Comparison of ENCODE assay signal across 15 cellular contexts in genomic region chr20:9488063-9488462, GRCh38. TPM values are rescaled to one million over a fixed set of nuclear protein-coding genes. Genes with fewer than 3 reads are reported as not detected.
"Had no signal": no experiment of that assay in that cellular context is flagged by ENCODE, and none has a peak within 500 bp of the region (broad histone marks: within the 10 kb centered on the region; RNA-seq: fewer than 3 reads in every experiment).

No MANE protein-coding gene starts in this region.

- H3K4me3 ChIP-seq: neural progenitor cell, pancreas, skin epidermis, stomach, thyroid gland, uterus had no signal

- H3K4me1 ChIP-seq: pancreas, stomach, thyroid gland, uterus had no signal

- H3K9me3 ChIP-seq: pancreas, stomach, thyroid gland, uterus had no signal

- DNase-seq: activated CD4-positive, alpha-beta T cell treated with anti-CD3 and anti-CD28 coated beads, Interleukin-2, amount 10 ng/mL, durations not matched to agents 24 days and 14 days; activated naive CD4-positive, alpha-beta T cell treated with Interleukin-2 at 50 U/mL for 16 hours; activated naive CD8-positive, alpha-beta T cell treated with anti-CD3 and anti-CD28 coated beads, Interleukin-2, amount 50 U/mL, for 24 hours; central memory CD4-positive, alpha-beta T cell; kidney glomerular epithelial cell; pancreas; retina; stimulated activated CD4-positive, alpha-beta T cell treated with anti-CD3 and anti-CD28 coated beads, Interleukin-4, amount 100 ng/mL, for 4 hours; stomach; thyroid gland; uterus had no signal

- ATAC-seq: activated naive CD8-positive, alpha-beta T cell treated with anti-CD3 and anti-CD28 coated beads, Interleukin-2, amount 50 U/mL, for 24 hours; pancreas; WTC11 had no signal

- H3K27ac ChIP-seq: neural progenitor cell, pancreas, skin epidermis, stomach, thyroid gland, uterus had no signal

- H3K27me3 ChIP-seq: neural progenitor cell, pancreas, stomach, thyroid gland, uterus had no signal

- H3K36me3 ChIP-seq: neural progenitor cell, pancreas, stomach, thyroid gland, uterus had no signal

RNA-seq across cellular contexts. Expression of gene LAMP5, which starts 26.3 kb away (rescaled TPM):
- total RNA-seq: activated CD4-positive, alpha-beta T cell treated with anti-CD3 and anti-CD28 coated beads, Interleukin-2, amount 10 ng/mL, durations not matched to agents 24 days and 14 days; glomerular endothelial cell had no signal
